In the genomic region with DNA sequence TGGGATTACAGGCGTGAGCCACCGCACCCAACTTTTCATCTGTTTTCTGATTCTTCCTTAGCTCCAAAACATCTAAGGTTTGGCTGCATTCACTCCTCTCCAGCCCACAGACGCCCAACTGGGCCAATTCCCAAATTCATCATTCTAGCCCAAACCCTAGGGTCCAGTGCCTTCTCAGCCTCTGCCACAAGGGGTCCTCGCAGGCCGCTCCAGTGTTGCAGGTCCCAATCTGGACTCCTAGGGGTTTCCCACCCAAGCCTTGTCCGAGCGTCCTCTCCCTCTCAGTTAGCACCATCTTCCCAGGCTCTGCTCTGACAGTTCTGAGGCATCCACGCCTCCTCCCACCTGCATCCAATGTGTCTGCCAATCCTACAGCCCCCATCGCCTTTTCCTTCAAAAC, we compare ENCODE assay signal across 6 cellular contexts. TPM values are rescaled to one million over a fixed set of nuclear protein-coding genes. Genes with fewer than 3 reads are reported as not detected.
DNase-seq lines count a peak whose midpoint lies in the region; ATAC-seq, FAIRE-seq and TF ChIP-seq lines count a peak whose summit lies in the region.
"Not testable (repeated sequence)": the region's sequence is repeated elsewhere in the genome, so short reads cannot be mapped to it uniquely, and the experiment has no call there.

No MANE protein-coding gene starts in this region.

- not testable (repeated sequence) for H3K9me3 ChIP-seq in T-helper 17 cell (ENCODE audit: control insufficient read depth, low read length, poor library complexity, severe bottlenecking); GM12878 (replicated peaks; ENCODE audit: control insufficient read depth, insufficient read depth, low read length)

- not testable (repeated sequence) for H3K4me3 ChIP-seq in GM12878

- H3K4me2 ChIP-seq in GM12878 (ENCODE audit: control insufficient read depth, insufficient read depth): not testable (repeated sequence)

- not testable (repeated sequence) for H3K4me3 Mint-ChIP-seq in T-helper 17 cell; memory B cell; stimulated activated naive CD8-positive, alpha-beta T cell treated with anti-CD3 and anti-CD28 coated beads, Interleukin-15, amount 100 ng/mL, for 72 hours

- not testable (repeated sequence) for DNase-seq in GM18507 (ENCODE audit: extremely low spot score, insufficient read length, low read depth); T-helper 17 cell; GM12878 (ENCODE audit: low read depth, low spot score); left cardiac atrium; memory B cell (ENCODE audit: low spot score in 2 of 2); stimulated activated naive CD8-positive, alpha-beta T cell treated with anti-CD3 and anti-CD28 coated beads, Interleukin-15, amount 100 ng/mL, for 72 hours

- not testable (repeated sequence) for H3K27ac ChIP-seq in GM12878 (ENCODE audit: control insufficient read depth, insufficient read depth)

- not testable (repeated sequence) for H4K20me1 ChIP-seq in GM12878 (ENCODE audit: control insufficient read depth, insufficient read depth)

- not testable (repeated sequence) for H3K4me1 ChIP-seq in GM12878 (ENCODE audit: control insufficient read depth, insufficient read depth, low read length)

- intact Hi-C loops in GM12878 (cut with micrococcal nuclease; ENCODE audit: unreplicated experiment); left cardiac atrium (cut with DNase I): not testable (repeated sequence)

- BruUV-seq in GM12878 (replicated peaks; lab: Mats Ljungman, UMichigan): not testable (repeated sequence)

- not testable (repeated sequence) for TF ChIP-seq RAD21 in GM12878 (IDR thresholded peaks at IDR 0.05; ENCODE audit: insufficient read depth, low read depth, low read length)

- SMC1A ChIA-PET in GM12878 (lab: Charles Lee; ENCODE audit: uncharacterized antibody, unreplicated experiment): not testable (repeated sequence)

- TF ChIP-seq CTCF in GM12878 (IDR thresholded peaks at IDR 0.05 in 2 of 3, conservative IDR thresholded peaks at IDR 0.05 in 1 of 3; ENCODE audit: control insufficient read depth in 2 of 3, extremely low read depth in 1 of 3, insufficient read depth in 1 of 3, low read depth in 3 of 3, low read length in 3 of 3): not testable (repeated sequence)

- CTCF ChIA-PET in GM12878 (lab: Yijun Ruan, JAX): not testable (repeated sequence)

- H3K27me3 ChIP-seq in GM12878 (replicated peaks in 1 of 2; ENCODE audit: control insufficient read depth in 2 of 2, insufficient read depth in 2 of 2, low read length in 1 of 2): not testable (repeated sequence)

- not testable (repeated sequence) for H3K79me2 ChIP-seq in GM12878 (ENCODE audit: control insufficient read depth, insufficient read depth, low read length)

- TF ChIP-seq EP300 in GM12878 (IDR thresholded peaks at IDR 0.05; ENCODE audit: borderline replicate concordance in 1 of 2, control insufficient read depth in 1 of 2, low read depth in 2 of 2, low read length in 2 of 2): not testable (repeated sequence)

- ATAC-seq in T-helper 17 cell (peak; percentile 69), GM12878 (peak; percentile 93), left cardiac atrium (peak; percentile 30 to 73), memory B cell (ENCODE audit: low read depth) (peak; percentile 47)
- peak; percentile 48 for ATAC-seq in stimulated activated naive CD8-positive, alpha-beta T cell treated with anti-CD3 and anti-CD28 coated beads, Interleukin-15, amount 100 ng/mL, for 72 hours

- H2AFZ ChIP-seq in GM12878 (ENCODE audit: control insufficient read depth, low read depth, low read length): not testable (repeated sequence)

- H3K9me3 Mint-ChIP-seq in memory B cell; stimulated activated naive CD8-positive, alpha-beta T cell treated with anti-CD3 and anti-CD28 coated beads, Interleukin-15, amount 100 ng/mL, for 72 hours: not testable (repeated sequence)

- in situ Hi-C loops in GM12878 (cut with MboI): not testable (repeated sequence)

- RAD21 ChIA-PET in GM12878 (lab: Charles Lee; ENCODE audit: unreplicated experiment): not testable (repeated sequence)

- POLR2A ChIA-PET in GM12878 (lab: Charles Lee): not testable (repeated sequence)

- FAIRE-seq in GM18507 (lab: Jason Lieb, UNC): peak; percentile 93
- FAIRE-seq in GM12878 (lab: Jason Lieb, UNC): not testable (repeated sequence)

- H3K9ac ChIP-seq in GM12878 (ENCODE audit: control insufficient read depth, insufficient read depth, low read length): not testable (repeated sequence)

- not testable (repeated sequence) for H3K36me3 ChIP-seq in GM12878 (ENCODE audit: control insufficient read depth in 2 of 2, insufficient read depth in 2 of 2, low read length in 1 of 2)

- not testable (repeated sequence) for H3K36me3 Mint-ChIP-seq in T-helper 17 cell (ENCODE audit: low read depth); memory B cell

- H3K4me1 Mint-ChIP-seq in T-helper 17 cell; memory B cell; stimulated activated naive CD8-positive, alpha-beta T cell treated with anti-CD3 and anti-CD28 coated beads, Interleukin-15, amount 100 ng/mL, for 72 hours: not testable (repeated sequence)

- H3K27me3 Mint-ChIP-seq in T-helper 17 cell; memory B cell; stimulated activated naive CD8-positive, alpha-beta T cell treated with anti-CD3 and anti-CD28 coated beads, Interleukin-15, amount 100 ng/mL, for 72 hours: not testable (repeated sequence)

- TF ChIP-seq POLR2A in GM12878 (IDR thresholded peaks at IDR 0.05; ENCODE audit: low read depth, low read length): not testable (repeated sequence)

- H3K27ac Mint-ChIP-seq in T-helper 17 cell; memory B cell; stimulated activated naive CD8-positive, alpha-beta T cell treated with anti-CD3 and anti-CD28 coated beads, Interleukin-15, amount 100 ng/mL, for 72 hours: not testable (repeated sequence)

- no CpG with 5 or more reads among the region's 9 CpGs for WGBS in GM12878 (ENCODE audit: insufficient coverage, insufficient replicate concordance, low lambda C conversion rate, missing lambda C conversion rate)

RNA-seq across cellular contexts. Expression of gene CD320, which starts 16.8 kb away (rescaled TPM):
- total RNA-seq in T-helper 17 cell: 10 to 100 TPM; 21.1 to 27.4 TPM
- 26.5 and 32.1 TPM in 2 replicates for total RNA-seq in GM12878 (2013; cell fraction: nucleolus; rRNA removed)
- 49.9 and 62.2 TPM in 2 replicates for total RNA-seq in GM12878 (2014; rRNA removed)
- 17.2 and 19.6 TPM in 2 replicates for total RNA-seq in GM12878 (2014; rRNA removed; fragmentation: Illumina TruSeq; extraction: Trizol)
- total RNA-seq in GM12878 (2021): 72.4 and 74.6 TPM in 2 replicates
- 6.3 TPM for polyA plus RNA-seq in GM12878 (2011; ENCODE audit: low read depth)
- 11.6 and 30.7 TPM in 2 replicates for polyA plus RNA-seq in GM12878 (2011; rRNA removed)
- 68.6 and 89.2 TPM in 2 replicates for polyA plus RNA-seq in GM12878 (2011; cell fraction: cytosol; rRNA removed)
- polyA plus RNA-seq in GM12878 (2011; cell fraction: nucleus; rRNA removed): 44.7 and 55.9 TPM in 2 replicates
- 27.7 and 30.3 TPM in 2 replicates for polyA plus RNA-seq in GM12878 (2012)
- 3.7 and 16.2 TPM in 2 replicates for polyA plus RNA-seq in GM12878 (2014; fragmentation: Illumina TruSeq; extraction: Trizol)
- 1 to 10 TPM; 1.1 to 3.5 TPM for polyA plus RNA-seq in GM12878 (2014; fragmentation: Nextera tagmentation; extraction: Ambion mirVana)
- 68.1 and 78.8 TPM in 2 replicates for polyA plus RNA-seq in GM12878 (2014; rRNA removed)
- polyA plus RNA-seq in GM12878 (2016; fragmentation: Nextera tagmentation; extraction: Ambion mirVana): 100 to 1,000 TPM; 117 to 134 TPM
- 6.6 and 28.3 TPM in 2 replicates for polyA minus RNA-seq in GM12878 (2011; rRNA and poly(A)+ RNA removed)
- polyA minus RNA-seq in GM12878 (2011; cell fraction: cytosol; rRNA and poly(A)+ RNA removed): 19.6 and 21.2 TPM in 2 replicates
- polyA minus RNA-seq in GM12878 (2011; cell fraction: nucleus; rRNA and poly(A)+ RNA removed): 8.3 and 11.5 TPM in 2 replicates
- total RNA-seq in left cardiac atrium: 10 to 100 TPM; 33.6 to 40.8 TPM

RNA-seq across cellular contexts. Expression of gene NDUFA7, which starts 29.8 kb away (rescaled TPM):
- total RNA-seq in T-helper 17 cell (10 to 100 TPM; 24.4 to 31.9 TPM), GM12878 (2014; rRNA removed) (117 and 143 TPM in 2 replicates), GM12878 (2014; rRNA removed; fragmentation: Illumina TruSeq; extraction: Trizol) (123 and 132 TPM in 2 replicates), GM12878 (2021) (79.0 and 86.3 TPM in 2 replicates), left cardiac atrium (10 to 100 TPM; 65.3 to 83.8 TPM)
- total RNA-seq in GM12878 (2013; cell fraction: nucleolus; rRNA removed): 15.0 and 21.4 TPM in 2 replicates
- 198 TPM for polyA plus RNA-seq in GM12878 (2011; ENCODE audit: low read depth)
- polyA plus RNA-seq in GM12878 (2011; rRNA removed) (44.7 and 94.1 TPM in 2 replicates), GM12878 (2014; fragmentation: Illumina TruSeq; extraction: Trizol) (52.0 and 171 TPM in 2 replicates), GM12878 (2014; fragmentation: Nextera tagmentation; extraction: Ambion mirVana) (100 to 1,000 TPM; 277 to 360 TPM), GM12878 (2014; rRNA removed) (178 and 192 TPM in 2 replicates), GM12878 (2016; fragmentation: Nextera tagmentation; extraction: Ambion mirVana) (100 to 1,000 TPM; 249 to 253 TPM)
- polyA plus RNA-seq in GM12878 (2011; cell fraction: cytosol; rRNA removed): 121 and 166 TPM in 2 replicates
- polyA plus RNA-seq in GM12878 (2011; cell fraction: nucleus; rRNA removed): 70.6 and 105 TPM in 2 replicates
- polyA plus RNA-seq in GM12878 (2012): 87.4 and 102 TPM in 2 replicates
- polyA minus RNA-seq in GM12878 (2011; rRNA and poly(A)+ RNA removed): 41.5 and 84.3 TPM in 2 replicates
- 38.0 and 51.8 TPM in 2 replicates for polyA minus RNA-seq in GM12878 (2011; cell fraction: cytosol; rRNA and poly(A)+ RNA removed)
- 13.9 and 26.2 TPM in 2 replicates for polyA minus RNA-seq in GM12878 (2011; cell fraction: nucleus; rRNA and poly(A)+ RNA removed)

RNA-seq across cellular contexts. Expression of gene RPS28, which starts 30.0 kb away (rescaled TPM):
- total RNA-seq in T-helper 17 cell (1,000 to 10,000 TPM; 3,190 to 3,198 TPM), GM12878 (2014; rRNA removed) (1,809 and 1,831 TPM in 2 replicates), GM12878 (2014; rRNA removed; fragmentation: Illumina TruSeq; extraction: Trizol) (396 and 422 TPM in 2 replicates), GM12878 (2021) (3,081 and 3,150 TPM in 2 replicates), left cardiac atrium (1,000 to 10,000 TPM; 1,064 to 1,153 TPM)
- 52.9 and 57.0 TPM in 2 replicates for total RNA-seq in GM12878 (2013; cell fraction: nucleolus; rRNA removed)
- 2,247 TPM for polyA plus RNA-seq in GM12878 (2011; ENCODE audit: low read depth)
- polyA plus RNA-seq in GM12878 (2011; rRNA removed) (502 and 657 TPM in 2 replicates), GM12878 (2014; fragmentation: Illumina TruSeq; extraction: Trizol) (73.8 and 651 TPM in 2 replicates), GM12878 (2014; fragmentation: Nextera tagmentation; extraction: Ambion mirVana) (1,000 to 10,000 TPM; 3,036 to 3,905 TPM), GM12878 (2014; rRNA removed) (1,927 and 2,346 TPM in 2 replicates), GM12878 (2016; fragmentation: Nextera tagmentation; extraction: Ambion mirVana) (1,000 to 10,000 TPM; 1,324 to 1,329 TPM)
- 773 and 1,031 TPM in 2 replicates for polyA plus RNA-seq in GM12878 (2011; cell fraction: cytosol; rRNA removed)
- polyA plus RNA-seq in GM12878 (2011; cell fraction: nucleus; rRNA removed): 299 and 320 TPM in 2 replicates
- 4,616 and 4,929 TPM in 2 replicates for polyA plus RNA-seq in GM12878 (2012)
- polyA minus RNA-seq in GM12878 (2011; rRNA and poly(A)+ RNA removed): 257 and 310 TPM in 2 replicates
- 152 and 155 TPM in 2 replicates for polyA minus RNA-seq in GM12878 (2011; cell fraction: cytosol; rRNA and poly(A)+ RNA removed)
- polyA minus RNA-seq in GM12878 (2011; cell fraction: nucleus; rRNA and poly(A)+ RNA removed): 49.4 and 62.2 TPM in 2 replicates

RNA-seq across cellular contexts. Expression of gene KANK3, which starts 51.7 kb away (rescaled TPM):
- 1 to 10 TPM; 2.6 to 2.9 TPM for total RNA-seq in T-helper 17 cell
- total RNA-seq in GM12878 (2013; cell fraction: nucleolus; rRNA removed): not detected in 2 replicates
- 0.45 and 0.54 TPM in 2 replicates for total RNA-seq in GM12878 (2014; rRNA removed)
- total RNA-seq in GM12878 (2014; rRNA removed; fragmentation: Illumina TruSeq; extraction: Trizol): 0.22 TPM in 1 of 2 replicates, not detected in the other
- 0.26 and 0.56 TPM in 2 replicates for total RNA-seq in GM12878 (2021)
- 0.16 TPM for polyA plus RNA-seq in GM12878 (2011; ENCODE audit: low read depth)
- 0.05 TPM in 1 of 2 replicates, not detected in the other for polyA plus RNA-seq in GM12878 (2011; rRNA removed)
- 0.13 and 0.15 TPM in 2 replicates for polyA plus RNA-seq in GM12878 (2011; cell fraction: cytosol; rRNA removed)
- 0.58 and 0.83 TPM in 2 replicates for polyA plus RNA-seq in GM12878 (2011; cell fraction: nucleus; rRNA removed)
- polyA plus RNA-seq in GM12878 (2012): 0.31 TPM in 2 replicates
- polyA plus RNA-seq in GM12878 (2014; fragmentation: Illumina TruSeq; extraction: Trizol): 0.03 TPM in 1 of 2 replicates, not detected in the other
- polyA plus RNA-seq in GM12878 (2014; fragmentation: Nextera tagmentation; extraction: Ambion mirVana): under 1 TPM in 1 of 2 experiments, not detected in 1; 0.07 TPM
- polyA plus RNA-seq in GM12878 (2014; rRNA removed): 0.18 and 0.57 TPM in 2 replicates
- polyA plus RNA-seq in GM12878 (2016; fragmentation: Nextera tagmentation; extraction: Ambion mirVana): under 1 TPM; 0.62 to 0.93 TPM
- 0.21 TPM in 1 of 2 replicates, not detected in the other for polyA minus RNA-seq in GM12878 (2011; rRNA and poly(A)+ RNA removed)
- not detected in 2 replicates for polyA minus RNA-seq in GM12878 (2011; cell fraction: cytosol; rRNA and poly(A)+ RNA removed)
- 0.12 and 0.19 TPM in 2 replicates for polyA minus RNA-seq in GM12878 (2011; cell fraction: nucleus; rRNA and poly(A)+ RNA removed)
- total RNA-seq in left cardiac atrium: 10 to 100 TPM; 19.3 to 19.6 TPM
